ENCODE assay signal across 16 cellular contexts in genomic region chr16:28498666-28499065, GRCh38. TPM values are rescaled to one million over a fixed set of nuclear protein-coding genes. Genes with fewer than 3 reads are reported as not detected.
A peak's percentile ranks its signal among the peaks of the same experiment; 100 is the strongest.
DNase-seq lines count a peak whose midpoint lies in the region; ATAC-seq, FAIRE-seq and TF ChIP-seq lines count a peak whose summit lies in the region.
"Had no signal": no experiment of that assay in that cellular context is flagged by ENCODE, and none has a peak within 500 bp of the region (broad histone marks: within the 10 kb centered on the region; RNA-seq: fewer than 3 reads in every experiment).

No MANE protein-coding gene starts in this region.

- in situ Hi-C loops in K562 (cut with MboI): loop anchor here (25.0 kb wide), 1 partner anchor 1714 kb away; no protein-coding TSS in a partner anchor

- no peak overlapping the region for H2AFZ ChIP-seq in K562 (ENCODE audit: low read depth, low read length)
- H2AFZ ChIP-seq: GM23248 had no signal

- intact Hi-C loops in CD14-positive monocyte (cut with micrococcal nuclease): loop anchor here in 1 of 2 donors (5.0 kb wide), 1 partner anchor 49 kb away; no protein-coding TSS in a partner anchor
- intact Hi-C loops in K562 (cut with micrococcal nuclease): no loop called here

- BruUV-seq in K562 (replicated peaks; lab: Mats Ljungman, UMichigan): no TSS peak

- H3K9me1 ChIP-seq in K562 (ENCODE audit: control insufficient read depth, insufficient read depth, low read length): no peaks in the 10 kb centered on the region

- TF ChIP-seq EP300 in K562 (IDR thresholded peaks at IDR 0.05; ENCODE audit: low read length): no peak

- TF ChIP-seq CTCF in CD14-positive monocyte (IDR thresholded peaks at IDR 0.05) (no peak), K562 (IDR thresholded peaks at IDR 0.05 in 2 of 3, conservative IDR thresholded peaks at IDR 0.05 in 1 of 3; ENCODE audit: insufficient read depth in 2 of 3, low read depth in 1 of 3, low read length in 3 of 3) (no peak), neutrophil (IDR thresholded peaks at IDR 0.05) (no peak), type B pancreatic cell (conservative IDR thresholded peaks at IDR 0.05) (no peak)

- CTCF ChIA-PET in K562 (lab: Yijun Ruan, JAX; ENCODE audit: low intra/inter-chr PET ratio): no interaction called here

- H3K27ac Mint-ChIP-seq in CD14-positive monocyte: peak overlapping the region; percentile 15 to 79 (median 65)
- H3K27ac Mint-ChIP-seq in CD4-positive, CD25-positive, alpha-beta regulatory T cell: peak overlapping the region in 2 of 3 donors; percentile 32 to 46
- no peak overlapping the region for H3K27ac Mint-ChIP-seq in type B pancreatic cell

- H3K27me3 Mint-ChIP-seq in CD14-positive monocyte (ENCODE audit: low read depth in 3 of 3) (peaks cover 0 to 1% (median 0%) of the 10 kb centered on the region in 3 donors), type B pancreatic cell (peaks cover 3% of the 10 kb centered on the region)
- H3K27me3 Mint-ChIP-seq in CD4-positive, CD25-positive, alpha-beta regulatory T cell: no peaks in the 10 kb centered on the region

- no peak for TF ChIP-seq RAD21 in K562 (CRISPR knock-in tag; conservative IDR thresholded peaks at IDR 0.05 in 1 of 2, IDR thresholded peaks at IDR 0.05 in 1 of 2)

- no peaks in the 10 kb centered on the region; the same call in 2 of the 3 replicates for H3K79me2 ChIP-seq in K562 (ENCODE audit: control insufficient read depth, insufficient read depth, low read length)

- no peak overlapping the region for H3K4me3 ChIP-seq in CD4-positive, CD25-positive, alpha-beta regulatory T cell (ENCODE audit: low read depth, low read length)
- H3K4me3 ChIP-seq in K562 (no peak overlapping the region), neutrophil (ENCODE audit: low read depth in 1 of 2, low read length in 1 of 2) (no peak overlapping the region)
- H3K4me3 ChIP-seq: A549, GM23248 had no signal

- peaks cover 24% of the 10 kb centered on the region for H3K4me1 ChIP-seq in CD4-positive, CD25-positive, alpha-beta regulatory T cell (ENCODE audit: control insufficient read depth, insufficient read depth, low read length, poor library complexity, severe bottlenecking)
- H3K4me1 ChIP-seq in K562 (replicated peaks in 1 of 2; ENCODE audit: control insufficient read depth in 2 of 2, insufficient read depth in 2 of 2, low read length in 2 of 2) (peaks cover 13 to 57% of the 10 kb centered on the region in 2 experiments; a peak in 4 of 5 replicates), neutrophil (ENCODE audit: control insufficient read depth in 1 of 2, insufficient read depth in 1 of 2, low read depth in 1 of 2, low read length in 1 of 2) (peaks cover 36 to 45% of the 10 kb centered on the region in 2 experiments)
- H3K4me1 ChIP-seq: A549, BE2C had no signal

- H3K9ac ChIP-seq in K562 (ENCODE audit: insufficient read depth in 1 of 2, low read depth in 2 of 2, low read length in 2 of 2): no peak overlapping the region
- H3K9ac ChIP-seq: GM23248 had no signal

- H3K4me3 Mint-ChIP-seq in CD14-positive monocyte (no peak overlapping the region), type B pancreatic cell (no peak overlapping the region)
- no peak overlapping the region for H3K4me3 Mint-ChIP-seq in CD4-positive, CD25-positive, alpha-beta regulatory T cell

- WGBS in K562 (ENCODE audit: insufficient coverage, low coverage, missing lambda C conversion rate): 55% methylated on average over 8 of the region's 8 CpGs

- H3K27me3 ChIP-seq in CD4-positive, CD25-positive, alpha-beta regulatory T cell (ENCODE audit: control insufficient read depth, insufficient read depth, low read length): no peaks in the 10 kb centered on the region
- peaks cover 0 to 10% of the 10 kb centered on the region in 2 experiments; a peak in 1 of 5 replicates for H3K27me3 ChIP-seq in K562 (ENCODE audit: control insufficient read depth in 2 of 2, insufficient read depth in 2 of 2, low read length in 2 of 2)
- no peaks in the 10 kb centered on the region for H3K27me3 ChIP-seq in neutrophil
- H3K27me3 ChIP-seq: BE2C had no signal

- POLR2A ChIA-PET in K562 (lab: Yijun Ruan, JAX): interaction anchor here (1.1 kb wide), 1 partner anchor 12 kb away, joined by 4 read pairs; no protein-coding TSS in a partner anchor

- H3K9me3 Mint-ChIP-seq in CD14-positive monocyte: peaks cover 0 to 1% (median 0%) of the 10 kb centered on the region in 7 donors
- no peaks in the 10 kb centered on the region for H3K9me3 Mint-ChIP-seq in CD4-positive, CD25-positive, alpha-beta regulatory T cell
- no peaks in the 10 kb centered on the region for H3K9me3 Mint-ChIP-seq in type B pancreatic cell

- H3K4me1 Mint-ChIP-seq in CD14-positive monocyte: peaks cover 53% of the 10 kb centered on the region
- peaks cover 0 to 47% (median 23%) of the 10 kb centered on the region in 4 donors for H3K4me1 Mint-ChIP-seq in CD4-positive, CD25-positive, alpha-beta regulatory T cell
- no peaks in the 10 kb centered on the region for H3K4me1 Mint-ChIP-seq in type B pancreatic cell (ENCODE audit: unreplicated experiment)

- DNase-seq in CD14-positive monocyte (ENCODE audit: low spot score): no peak
- DNase-seq in CD4-positive, CD25-positive, alpha-beta regulatory T cell: no peak
- DNase-seq in K562 (ENCODE audit: extremely low read depth in 1 of 4, low spot score in 3 of 4): no peak
- DNase-seq in GM12892 (ENCODE audit: insufficient read length): no peak
- no peak for DNase-seq in type B pancreatic cell (ENCODE audit: extremely low spot score, unreplicated experiment)
- DNase-seq: BE2C, GF-D8, GM23248, IMR-90 had no signal

- ATAC-seq in CD4-positive, CD25-positive, alpha-beta regulatory T cell (ENCODE audit: low read depth in 2 of 2): no peak
- no peak for ATAC-seq in K562
- no peak for ATAC-seq in HG02588 (IDR thresholded peaks at IDR 0.05; ENCODE audit: unreplicated experiment)
- ATAC-seq: A549, HCT116 had no signal

- no peak overlapping the region for H3K27ac ChIP-seq in CD4-positive, CD25-positive, alpha-beta regulatory T cell (ENCODE audit: insufficient read depth, low read length, poor library complexity, severe bottlenecking)
- H3K27ac ChIP-seq in K562 (ENCODE audit: extremely low read depth, low read depth, low read length) (no peak overlapping the region), neutrophil (peak overlapping the region; percentile 100)
- H3K27ac ChIP-seq: A549, C4-2B, GM23248 had no signal

- H3K36me3 Mint-ChIP-seq in CD14-positive monocyte: peaks cover 45 to 56% of the 10 kb centered on the region in 2 donors
- H3K36me3 Mint-ChIP-seq in CD4-positive, CD25-positive, alpha-beta regulatory T cell: peaks cover 9% of the 10 kb centered on the region
- H3K36me3 Mint-ChIP-seq in type B pancreatic cell: no peaks in the 10 kb centered on the region

- H4K20me1 ChIP-seq in K562 (replicated peaks; ENCODE audit: control insufficient read depth, insufficient read depth, low read length): no peaks in the 10 kb centered on the region

- FAIRE-seq in K562 (lab: Jason Lieb, UNC) (no peak), GM12892 (lab: Jason Lieb, UNC) (no peak)
- FAIRE-seq: A549, H54 had no signal

- H3K9me3 ChIP-seq in CD4-positive, CD25-positive, alpha-beta regulatory T cell (ENCODE audit: control insufficient read depth in 2 of 2, low read length in 2 of 2): no peaks in the 10 kb centered on the region
- H3K9me3 ChIP-seq in K562 (replicated peaks; ENCODE audit: control insufficient read depth, insufficient read depth, low read depth, low read length) (no peaks in the 10 kb centered on the region), neutrophil (no peaks in the 10 kb centered on the region)
- H3K9me3 ChIP-seq: A549, BE2C had no signal

- no peaks in the 10 kb centered on the region for H3K36me3 ChIP-seq in CD4-positive, CD25-positive, alpha-beta regulatory T cell (ENCODE audit: control insufficient read depth, insufficient read depth, low read length)
- H3K36me3 ChIP-seq in K562 (ENCODE audit: control insufficient read depth, insufficient read depth, low read length) (no peaks in the 10 kb centered on the region), neutrophil (peaks cover 59% of the 10 kb centered on the region)
- H3K36me3 ChIP-seq: BE2C had no signal

- no peak for TF ChIP-seq POLR2A in K562 (conservative IDR thresholded peaks at IDR 0.05)
- no peak for TF ChIP-seq POLR2A in GM12892 (IDR thresholded peaks at IDR 0.05; ENCODE audit: low read depth, low read length)

- no peak overlapping the region for H3K4me2 ChIP-seq in K562 (ENCODE audit: insufficient read depth, low read length)
- H3K4me2 ChIP-seq: A549 had no signal

RNA-seq across cellular contexts. Expression of gene APOBR, which starts 4.2 kb away (rescaled TPM):
- polyA plus RNA-seq in CD14-positive monocyte: 1 to 10 TPM; 1.9 to 3.8 TPM
- total RNA-seq in CD4-positive, CD25-positive, alpha-beta regulatory T cell: 6.8 TPM
- under 1 TPM; 0.11 to 0.72 (median 0.21) TPM for polyA plus RNA-seq in CD4-positive, CD25-positive, alpha-beta regulatory T cell
- 0.95 and 1.1 TPM in 2 replicates for total RNA-seq in K562 (2011; cell fraction: chromatin; rRNA removed; ENCODE audit: low replicate concordance)
- 0.83 and 1.6 TPM in 2 replicates for total RNA-seq in K562 (2011; cell fraction: nucleolus; rRNA removed)
- 2.0 and 2.8 TPM in 2 replicates for total RNA-seq in K562 (2011; cell fraction: nucleoplasm; rRNA removed)
- 3.6 and 3.8 TPM in 2 replicates for total RNA-seq in K562 (2014; rRNA removed)
- 0.25 and 0.32 TPM in 2 replicates for total RNA-seq in K562 (2014; rRNA removed; fragmentation: Illumina TruSeq; extraction: Trizol)
- total RNA-seq in K562 (2015; rRNA removed; fragmentation: Illumina TruSeq; extraction: Trizol): 1.9 and 2.3 TPM in 2 replicates
- total RNA-seq in K562 (2021): 3.2 and 4.3 TPM in 2 replicates
- polyA plus RNA-seq in K562 (2011; rRNA removed): 0.67 and 2.0 TPM in 2 replicates
- polyA plus RNA-seq in K562 (2011; cell fraction: cytosol; rRNA removed): 1.3 and 1.8 TPM in 2 replicates
- polyA plus RNA-seq in K562 (2011; cell fraction: nucleus; rRNA removed): 1.6 and 2.0 TPM in 2 replicates
- polyA plus RNA-seq in K562 (2012): 10.4 and 17.7 TPM in 2 replicates
- 3.8 and 7.3 TPM in 2 replicates for polyA plus RNA-seq in K562 (2014; fragmentation: Illumina TruSeq; extraction: Trizol)
- polyA plus RNA-seq in K562 (2014; fragmentation: Nextera tagmentation; extraction: Ambion mirVana): under 1 TPM in 1 of 2 experiments, not detected in 1; 0.08 TPM
- polyA plus RNA-seq in K562 (2014; rRNA removed): 4.2 and 6.1 TPM in 2 replicates
- 0.46 and 1.0 TPM in 2 replicates for polyA minus RNA-seq in K562 (2011; rRNA and poly(A)+ RNA removed)
- polyA minus RNA-seq in K562 (2011; cell fraction: cytosol; rRNA and poly(A)+ RNA removed): 1.1 and 4.8 TPM in 2 replicates
- 0.27 and 0.67 TPM in 2 replicates for polyA minus RNA-seq in K562 (2011; cell fraction: nucleus; rRNA and poly(A)+ RNA removed)
- polyA plus RNA-seq in GM12892 (2012; ENCODE audit: missing spikeins): 0.85 TPM
- 0.14 and 0.21 TPM in 2 replicates for total RNA-seq in type B pancreatic cell (ENCODE audit: low replicate concordance)
- total RNA-seq: GM23248, IMR-90 had no signal
- polyA plus RNA-seq: AG04450, GM23248, IMR-90 had no signal

RNA-seq across cellular contexts. Expression of gene CLN3, which starts 6.8 kb away (rescaled TPM):
- polyA plus RNA-seq in CD14-positive monocyte: 10 to 100 TPM; 37.0 to 50.2 TPM
- 55.2 TPM for total RNA-seq in CD4-positive, CD25-positive, alpha-beta regulatory T cell
- polyA plus RNA-seq in CD4-positive, CD25-positive, alpha-beta regulatory T cell: 10 to 100 TPM; 24.8 to 39.3 (median 30.7) TPM
- 22.3 and 64.5 TPM in 2 replicates for total RNA-seq in K562 (2011; cell fraction: chromatin; rRNA removed; ENCODE audit: low replicate concordance)
- 58.5 and 75.0 TPM in 2 replicates for total RNA-seq in K562 (2011; cell fraction: nucleolus; rRNA removed)
- 42.4 and 43.9 TPM in 2 replicates for total RNA-seq in K562 (2011; cell fraction: nucleoplasm; rRNA removed)
- 11.0 and 11.1 TPM in 2 replicates for total RNA-seq in K562 (2014; rRNA removed)
- 4.5 and 5.6 TPM in 2 replicates for total RNA-seq in K562 (2014; rRNA removed; fragmentation: Illumina TruSeq; extraction: Trizol)
- total RNA-seq in K562 (2015; rRNA removed; fragmentation: Illumina TruSeq; extraction: Trizol): 11.6 and 11.9 TPM in 2 replicates
- 27.1 and 31.9 TPM in 2 replicates for total RNA-seq in K562 (2021)
- polyA plus RNA-seq in K562 (2011; rRNA removed): 12.5 and 24.8 TPM in 2 replicates
- 24.2 and 33.1 TPM in 2 replicates for polyA plus RNA-seq in K562 (2011; cell fraction: cytosol; rRNA removed)
- 64.4 and 76.3 TPM in 2 replicates for polyA plus RNA-seq in K562 (2011; cell fraction: nucleus; rRNA removed)
- polyA plus RNA-seq in K562 (2012): 33.2 and 44.8 TPM in 2 replicates
- 20.9 and 30.5 TPM in 2 replicates for polyA plus RNA-seq in K562 (2014; fragmentation: Illumina TruSeq; extraction: Trizol)
- 1 to 10 TPM; 2.5 to 3.1 TPM for polyA plus RNA-seq in K562 (2014; fragmentation: Nextera tagmentation; extraction: Ambion mirVana)
- polyA plus RNA-seq in K562 (2014; rRNA removed): 12.7 and 19.9 TPM in 2 replicates
- polyA minus RNA-seq in K562 (2011; rRNA and poly(A)+ RNA removed): 12.0 and 15.9 TPM in 2 replicates
- 8.6 and 11.5 TPM in 2 replicates for polyA minus RNA-seq in K562 (2011; cell fraction: cytosol; rRNA and poly(A)+ RNA removed)
- 12.5 and 19.0 TPM in 2 replicates for polyA minus RNA-seq in K562 (2011; cell fraction: nucleus; rRNA and poly(A)+ RNA removed)
- 8.0 TPM for polyA plus RNA-seq in GM12892 (2012; ENCODE audit: missing spikeins)
- 36.0 and 56.3 TPM in 2 replicates for total RNA-seq in type B pancreatic cell (ENCODE audit: low replicate concordance)

RNA-seq across cellular contexts. Expression of gene IL27, which starts 8.0 kb away (rescaled TPM):
- 1 to 10 TPM in 1 of 2 donors, under 1 TPM in 1; 0.43 to 1.2 TPM for polyA plus RNA-seq in CD14-positive monocyte
- not detected for total RNA-seq in CD4-positive, CD25-positive, alpha-beta regulatory T cell
- not detected for polyA plus RNA-seq in CD4-positive, CD25-positive, alpha-beta regulatory T cell
- total RNA-seq in K562 (2011; cell fraction: chromatin; rRNA removed; ENCODE audit: low replicate concordance): not detected in 2 replicates
- total RNA-seq in K562 (2011; cell fraction: nucleolus; rRNA removed): not detected in 2 replicates
- total RNA-seq in K562 (2011; cell fraction: nucleoplasm; rRNA removed): not detected in 2 replicates
- total RNA-seq in K562 (2014; rRNA removed): not detected in 2 replicates
- total RNA-seq in K562 (2014; rRNA removed; fragmentation: Illumina TruSeq; extraction: Trizol): not detected in 2 replicates
- total RNA-seq in K562 (2015; rRNA removed; fragmentation: Illumina TruSeq; extraction: Trizol): not detected in 2 replicates
- total RNA-seq in K562 (2021): not detected in 2 replicates
- polyA plus RNA-seq in K562 (2011; rRNA removed): not detected in 2 replicates
- not detected in 2 replicates for polyA plus RNA-seq in K562 (2011; cell fraction: cytosol; rRNA removed)
- not detected in 2 replicates for polyA plus RNA-seq in K562 (2011; cell fraction: nucleus; rRNA removed)
- not detected in 2 replicates for polyA plus RNA-seq in K562 (2012)
- not detected in 2 replicates for polyA plus RNA-seq in K562 (2014; fragmentation: Illumina TruSeq; extraction: Trizol)
- polyA plus RNA-seq in K562 (2014; fragmentation: Nextera tagmentation; extraction: Ambion mirVana): not detected
- polyA plus RNA-seq in K562 (2014; rRNA removed): not detected in 2 replicates
- not detected in 2 replicates for polyA minus RNA-seq in K562 (2011; rRNA and poly(A)+ RNA removed)
- not detected in 2 replicates for polyA minus RNA-seq in K562 (2011; cell fraction: cytosol; rRNA and poly(A)+ RNA removed)
- not detected in 2 replicates for polyA minus RNA-seq in K562 (2011; cell fraction: nucleus; rRNA and poly(A)+ RNA removed)
- polyA plus RNA-seq in GM12892 (2012; ENCODE audit: missing spikeins): not detected
- not detected in 2 replicates for total RNA-seq in type B pancreatic cell (ENCODE audit: low replicate concordance)
- total RNA-seq: GM23248, IMR-90 had no signal
- polyA plus RNA-seq: A549, AG04450, GM23248, IMR-90 had no signal

RNA-seq across cellular contexts. Expression of gene NPIPB7, which starts 26.5 kb away (rescaled TPM):
- not detected for polyA plus RNA-seq in CD14-positive monocyte
- total RNA-seq in CD4-positive, CD25-positive, alpha-beta regulatory T cell: not detected
- not detected for polyA plus RNA-seq in CD4-positive, CD25-positive, alpha-beta regulatory T cell
- total RNA-seq in K562 (2011; cell fraction: chromatin; rRNA removed; ENCODE audit: low replicate concordance): not detected in 2 replicates
- total RNA-seq in K562 (2011; cell fraction: nucleolus; rRNA removed): not detected in 2 replicates
- not detected in 2 replicates for total RNA-seq in K562 (2011; cell fraction: nucleoplasm; rRNA removed)
- not detected in 2 replicates for total RNA-seq in K562 (2014; rRNA removed)
- not detected in 2 replicates for total RNA-seq in K562 (2014; rRNA removed; fragmentation: Illumina TruSeq; extraction: Trizol)
- total RNA-seq in K562 (2015; rRNA removed; fragmentation: Illumina TruSeq; extraction: Trizol): not detected in 2 replicates
- total RNA-seq in K562 (2021): not detected in 2 replicates
- polyA plus RNA-seq in K562 (2011; rRNA removed): not detected in 2 replicates
- not detected in 2 replicates for polyA plus RNA-seq in K562 (2011; cell fraction: cytosol; rRNA removed)
- polyA plus RNA-seq in K562 (2011; cell fraction: nucleus; rRNA removed): not detected in 2 replicates
- not detected in 2 replicates for polyA plus RNA-seq in K562 (2012)
- polyA plus RNA-seq in K562 (2014; fragmentation: Illumina TruSeq; extraction: Trizol): not detected in 2 replicates
- polyA plus RNA-seq in K562 (2014; fragmentation: Nextera tagmentation; extraction: Ambion mirVana): under 1 TPM in 1 of 2 experiments, not detected in 1; 0.07 TPM
- polyA plus RNA-seq in K562 (2014; rRNA removed): not detected in 2 replicates
- polyA minus RNA-seq in K562 (2011; rRNA and poly(A)+ RNA removed): not detected in 2 replicates
- polyA minus RNA-seq in K562 (2011; cell fraction: cytosol; rRNA and poly(A)+ RNA removed): not detected in 2 replicates
- not detected in 2 replicates for polyA minus RNA-seq in K562 (2011; cell fraction: nucleus; rRNA and poly(A)+ RNA removed)
- polyA plus RNA-seq in GM12892 (2012; ENCODE audit: missing spikeins): not detected
- total RNA-seq in type B pancreatic cell (ENCODE audit: low replicate concordance): not detected in 2 replicates
- total RNA-seq: GM23248, IMR-90 had no signal
- polyA plus RNA-seq: AG04450, GM23248 had no signal

RNA-seq across cellular contexts. Expression of gene NUPR1, which starts 40.1 kb away (rescaled TPM):
- polyA plus RNA-seq in CD14-positive monocyte (1 to 10 TPM in 1 of 2 donors, not detected in 1; 1.9 TPM), K562 (2011; rRNA removed) (0.11 and 0.34 TPM in 2 replicates), K562 (2014; fragmentation: Illumina TruSeq; extraction: Trizol) (0.08 and 1.00 TPM in 2 replicates), K562 (2014; fragmentation: Nextera tagmentation; extraction: Ambion mirVana) (under 1 TPM; 0.08 to 0.21 TPM), K562 (2014; rRNA removed) (0.09 and 0.34 TPM in 2 replicates)
- total RNA-seq in CD4-positive, CD25-positive, alpha-beta regulatory T cell: not detected
- polyA plus RNA-seq in CD4-positive, CD25-positive, alpha-beta regulatory T cell: not detected
- total RNA-seq in K562 (2011; cell fraction: chromatin; rRNA removed; ENCODE audit: low replicate concordance): 0.07 TPM in 1 of 2 replicates, not detected in the other
- total RNA-seq in K562 (2011; cell fraction: nucleolus; rRNA removed): under 0.01 TPM in 2 replicates
- 0.15 TPM in 1 of 2 replicates, not detected in the other for total RNA-seq in K562 (2011; cell fraction: nucleoplasm; rRNA removed)
- total RNA-seq in K562 (2014; rRNA removed) (0.27 and 0.86 TPM in 2 replicates), K562 (2014; rRNA removed; fragmentation: Illumina TruSeq; extraction: Trizol) (0.07 TPM in 1 of 2 replicates, not detected in the other), K562 (2015; rRNA removed; fragmentation: Illumina TruSeq; extraction: Trizol) (0.40 and 0.64 TPM in 2 replicates), K562 (2021) (0.56 and 1.5 TPM in 2 replicates), type B pancreatic cell (ENCODE audit: low replicate concordance) (1.2 and 4.8 TPM in 2 replicates)
- 0.03 and 0.06 TPM in 2 replicates for polyA plus RNA-seq in K562 (2011; cell fraction: cytosol; rRNA removed)
- polyA plus RNA-seq in K562 (2011; cell fraction: nucleus; rRNA removed): not detected in 2 replicates
- polyA plus RNA-seq in K562 (2012): 0.39 and 35.5 TPM in 2 replicates
- 0.03 TPM in 1 of 2 replicates, not detected in the other for polyA minus RNA-seq in K562 (2011; rRNA and poly(A)+ RNA removed)
- polyA minus RNA-seq in K562 (2011; cell fraction: cytosol; rRNA and poly(A)+ RNA removed): not detected in 2 replicates
- polyA minus RNA-seq in K562 (2011; cell fraction: nucleus; rRNA and poly(A)+ RNA removed): not detected in 2 replicates
- not detected for polyA plus RNA-seq in GM12892 (2012; ENCODE audit: missing spikeins)
